In genomic region chr10:60314306-60314940, GRCh38 we compare ENCODE assay signal across 10 cellular contexts.
DNase-seq lines count a peak whose midpoint lies in the region; ATAC-seq, FAIRE-seq and TF ChIP-seq lines count a peak whose summit lies in the region.
"Had no signal": no experiment of that assay in that cellular context is flagged by ENCODE, and none has a peak within 500 bp of the region (broad histone marks: within the 10 kb centered on the region; RNA-seq: fewer than 3 reads in every experiment).

No MANE protein-coding gene starts in this region.

- H3K9me3 ChIP-seq in SJSA1 (replicated peaks), result no peaks in the 10 kb centered on the region
- H3K9me3 ChIP-seq in kidney (ENCODE audit: control insufficient read depth in 1 of 2, low read length in 2 of 2), result no peaks in the 10 kb centered on the region
- H3K9me3 ChIP-seq: uterus had no signal

- TF ChIP-seq CTCF in foreskin keratinocyte (conservative IDR thresholded peaks at IDR 0.05) (no peak), kidney (IDR thresholded peaks at IDR 0.05; ENCODE audit: borderline replicate concordance, extremely low read depth, insufficient read depth) (no peak)

- H3K4me1 ChIP-seq in SJSA1 (replicated peaks) (peaks cover 23% of the 10 kb centered on the region), foreskin keratinocyte (peaks cover 26% of the 10 kb centered on the region), kidney (ENCODE audit: control insufficient read depth in 1 of 2, insufficient read depth in 1 of 2, low read depth in 1 of 2, low read length in 2 of 2) (peaks cover 4 to 6% of the 10 kb centered on the region in 2 donors)
- H3K4me1 ChIP-seq: uterus had no signal

- H3K4me3 Mint-ChIP-seq in stimulated activated memory B cell treated with anti-CD40 and anti-IgM and Interleukin-4, amounts not matched to agents 10 μg/mL and 1 μg/mL and 100 μg/mL, for 72 hours, result no peak overlapping the region

- no peaks in the 10 kb centered on the region for H3K36me3 Mint-ChIP-seq in stimulated activated memory B cell treated with anti-CD40 and anti-IgM and Interleukin-4, amounts not matched to agents 10 μg/mL and 1 μg/mL and 100 μg/mL, for 72 hours

- H3K27me3 ChIP-seq in SJSA1 (replicated peaks) (no peaks in the 10 kb centered on the region), foreskin keratinocyte (no peaks in the 10 kb centered on the region)
- H3K27me3 ChIP-seq: uterus had no signal

- H3K9me3 Mint-ChIP-seq in stimulated activated memory B cell treated with anti-CD40 and anti-IgM and Interleukin-4, amounts not matched to agents 10 μg/mL and 1 μg/mL and 100 μg/mL, for 72 hours, result no peaks in the 10 kb centered on the region

- intact Hi-C loops in kidney (cut with DNase I), result no loop called here

- DNase-seq in AG08395 (ENCODE audit: low spot score) (peak; percentile 40), H4 (ENCODE audit: low spot score) (peak; percentile 74), SJSA1 (ENCODE audit: low read depth in 1 of 2, low spot score in 2 of 2) (peak in 1 of 2 experiments; percentile 47), foreskin keratinocyte (peak in 1 of 2 donors; percentile 58), NOMO-1 treated with dmso at 0.1 percent for 144 hours (lab: John Stamatoyannopoulos, UW; ENCODE audit: unreplicated experiment) (no peak), kidney (no peak)
- DNase-seq: stimulated activated CD4-positive, alpha-beta T cell treated with anti-CD3 and anti-CD28 coated beads, Interleukin-4, amount 100 ng/mL, for 1 hour; uterus had no signal

- H3K27ac ChIP-seq in SJSA1, result peak overlapping the region; percentile 5; the same call in 1 of the 2 replicates
- no peak overlapping the region for H3K27ac ChIP-seq in foreskin keratinocyte
- no peak overlapping the region for H3K27ac ChIP-seq in kidney (ENCODE audit: low read depth in 2 of 2, low read length in 2 of 2)
- H3K27ac ChIP-seq: uterus had no signal

- peaks cover 24% of the 10 kb centered on the region for H3K4me1 Mint-ChIP-seq in stimulated activated memory B cell treated with anti-CD40 and anti-IgM and Interleukin-4, amounts not matched to agents 10 μg/mL and 1 μg/mL and 100 μg/mL, for 72 hours

- ATAC-seq in foreskin keratinocyte (peak; percentile 91), HG03097 (IDR thresholded peaks at IDR 0.05; ENCODE audit: low FRiP score, unreplicated experiment) (no peak)
- no peak for ATAC-seq in stimulated activated memory B cell treated with anti-CD40 and anti-IgM and Interleukin-4, amounts not matched to agents 10 μg/mL and 1 μg/mL and 100 μg/mL, for 72 hours

- no peak overlapping the region for H3K9ac ChIP-seq in kidney (ENCODE audit: low read length in 2 of 2)

- H3K36me3 ChIP-seq in SJSA1, result no peaks in the 10 kb centered on the region
- no peaks in the 10 kb centered on the region for H3K36me3 ChIP-seq in kidney (ENCODE audit: control insufficient read depth in 1 of 2, insufficient read depth in 2 of 2, low read length in 2 of 2)
- H3K36me3 ChIP-seq: uterus had no signal

- FAIRE-seq in kidney (lab: Jason Lieb, UNC), result no peak

- no peaks in the 10 kb centered on the region for H3K27me3 Mint-ChIP-seq in stimulated activated memory B cell treated with anti-CD40 and anti-IgM and Interleukin-4, amounts not matched to agents 10 μg/mL and 1 μg/mL and 100 μg/mL, for 72 hours

- no peak overlapping the region for H3K27ac Mint-ChIP-seq in stimulated activated memory B cell treated with anti-CD40 and anti-IgM and Interleukin-4, amounts not matched to agents 10 μg/mL and 1 μg/mL and 100 μg/mL, for 72 hours

- no peak overlapping the region for H3K4me3 ChIP-seq in SJSA1
- H3K4me3 ChIP-seq in kidney (ENCODE audit: low read length in 2 of 2), result no peak overlapping the region
- H3K4me3 ChIP-seq: uterus had no signal

Comparison
In these comparisons a context has a peak if more than half of its experiments do, and no peak if none do; other contexts are left out.
1. DNase-seq: peak in AG08395 (single experiment) and H4 (single experiment); none in NOMO-1 treated with dmso at 0.1 percent for 144 hours (single experiment) and kidney (single experiment).